12 cellular contexts compared by ENCODE assay signal in the genomic region with DNA sequence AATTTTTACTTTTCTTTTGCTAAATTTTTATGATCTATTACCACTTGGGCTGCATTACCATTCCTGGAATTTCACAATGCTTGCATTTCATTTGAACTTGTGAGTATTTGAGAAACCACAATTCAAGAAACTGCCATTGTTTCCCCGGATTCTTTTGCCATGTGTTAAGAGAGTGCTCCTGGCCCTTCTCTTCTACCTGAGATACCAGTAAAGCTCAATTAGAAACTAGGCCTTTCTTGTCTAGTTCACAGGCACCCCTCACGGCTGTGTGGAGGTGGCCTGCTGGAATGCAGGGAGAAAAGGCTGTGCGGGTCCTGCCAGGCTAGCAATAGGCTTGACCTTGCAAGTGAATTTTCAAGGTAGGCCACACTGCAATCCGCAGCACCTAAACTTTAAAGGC. TPM values are rescaled to one million over a fixed set of nuclear protein-coding genes. Genes with fewer than 3 reads are reported as not detected.
DNase-seq lines count a peak whose midpoint lies in the region; ATAC-seq, FAIRE-seq and TF ChIP-seq lines count a peak whose summit lies in the region.
"Had no signal": no experiment of that assay in that cellular context is flagged by ENCODE, and none has a peak within 500 bp of the region (broad histone marks: within the 10 kb centered on the region; RNA-seq: fewer than 3 reads in every experiment).

No MANE protein-coding gene starts in this region.

- peak overlapping the region in 1 of 2 donors; percentile 36 for H3K4me3 ChIP-seq in ascending aorta
- H3K4me3 ChIP-seq in heart right ventricle: no peak overlapping the region
- H3K4me3 ChIP-seq in small intestine (ENCODE audit: low read depth in 1 of 2, low read length in 2 of 2): no peak overlapping the region
- H3K4me3 ChIP-seq: mucosa of descending colon had no signal

- no peaks in the 10 kb centered on the region for H3K27me3 ChIP-seq in ascending aorta
- no peaks in the 10 kb centered on the region for H3K27me3 ChIP-seq in heart right ventricle
- H3K27me3 ChIP-seq in small intestine (ENCODE audit: control insufficient read depth in 2 of 2, insufficient read depth in 2 of 2, low read length in 2 of 2): no peaks in the 10 kb centered on the region

- no peaks in the 10 kb centered on the region for H3K9me3 Mint-ChIP-seq in naive thymus-derived CD8-positive, alpha-beta T cell
- H3K9me3 Mint-ChIP-seq: activated T-helper 1 cell treated with anti-CD3 and anti-CD28 coated beads, Interleukin-12 subunit alpha, Interleukin-12 subunit beta, Interleukin-2, Interleukin-4 antibody, amounts not matched to agents 30 ng/mL and 10 ng/mL and 1 ng/mL, durations not matched to agents 14 hours and 24 hours and 36 hours; stimulated activated naive CD8-positive, alpha-beta T cell treated with anti-CD3 and anti-CD28 coated beads, Interleukin-15, amount 100 ng/mL, for 72 hours had no signal

- WGBS in heart right ventricle, 2 donors: 38 to 41% methylated on average over 4 of the region's 4 CpGs
- 65 to 85% (median 73%) methylated on average over 4 of the region's 4 CpGs for WGBS in small intestine, 3 donors

- H3K4me3 Mint-ChIP-seq in naive thymus-derived CD8-positive, alpha-beta T cell: no peak overlapping the region
- H3K4me3 Mint-ChIP-seq: activated T-helper 1 cell treated with anti-CD3 and anti-CD28 coated beads, Interleukin-12 subunit alpha, Interleukin-12 subunit beta, Interleukin-2, Interleukin-4 antibody, amounts not matched to agents 30 ng/mL and 10 ng/mL and 1 ng/mL, durations not matched to agents 14 hours and 24 hours and 36 hours; stimulated activated naive CD8-positive, alpha-beta T cell treated with anti-CD3 and anti-CD28 coated beads, Interleukin-15, amount 100 ng/mL, for 72 hours had no signal

- H3K27ac ChIP-seq in ascending aorta (peak overlapping the region; percentile 39 to 58), heart right ventricle (peak overlapping the region in 9 of 10 donors; percentile 2 to 73 (median 47)), small intestine (ENCODE audit: low read depth in 1 of 2, low read length in 1 of 2) (peak overlapping the region in 1 of 2 donors; percentile 62)
- H3K27ac ChIP-seq: epithelial cell of prostate had no signal

- ATAC-seq in heart right ventricle: peak in 6 of 8 donors; percentile 22 to 68 (median 36)
- peak; percentile 12 for ATAC-seq in sciatic nerve
- ATAC-seq in naive thymus-derived CD8-positive, alpha-beta T cell: no peak
- ATAC-seq: mucosa of descending colon; stimulated activated naive CD8-positive, alpha-beta T cell treated with anti-CD3 and anti-CD28 coated beads, Interleukin-15, amount 100 ng/mL, for 72 hours had no signal

- H3K27me3 Mint-ChIP-seq in naive thymus-derived CD8-positive, alpha-beta T cell: no peaks in the 10 kb centered on the region
- H3K27me3 Mint-ChIP-seq: stimulated activated naive CD8-positive, alpha-beta T cell treated with anti-CD3 and anti-CD28 coated beads, Interleukin-15, amount 100 ng/mL, for 72 hours had no signal

- DNase-seq in GM04503 (ENCODE audit: low read depth) (peak; percentile 40), ascending aorta (ENCODE audit: low spot score in 2 of 2) (no peak), heart right ventricle (no peak), sciatic nerve (ENCODE audit: low spot score) (no peak), small intestine (no peak), HPDE6-E6E7 (ENCODE audit: extremely low spot score) (no peak), cerebellar nuclear complex (lab: John Stamatoyannopoulos, UW) (no peak)
- DNase-seq in naive thymus-derived CD8-positive, alpha-beta T cell: no peak
- DNase-seq: mucosa of descending colon; stimulated activated naive CD8-positive, alpha-beta T cell treated with anti-CD3 and anti-CD28 coated beads, Interleukin-15, amount 100 ng/mL, for 72 hours had no signal

- peaks cover 0 to 57% (median 2%) of the 10 kb centered on the region in 4 donors for H3K4me1 Mint-ChIP-seq in naive thymus-derived CD8-positive, alpha-beta T cell
- H3K4me1 Mint-ChIP-seq: stimulated activated naive CD8-positive, alpha-beta T cell treated with anti-CD3 and anti-CD28 coated beads, Interleukin-15, amount 100 ng/mL, for 72 hours had no signal

- H3K9me3 ChIP-seq in ascending aorta (no peaks in the 10 kb centered on the region), heart right ventricle (no peaks in the 10 kb centered on the region), small intestine (ENCODE audit: control insufficient read depth, low read depth) (no peaks in the 10 kb centered on the region)
- H3K9me3 ChIP-seq: mucosa of descending colon had no signal

- H3K4me1 ChIP-seq in ascending aorta (peaks cover 6 to 45% of the 10 kb centered on the region in 2 donors), heart right ventricle (peaks cover 0 to 95% (median 86%) of the 10 kb centered on the region in 9 donors), small intestine (ENCODE audit: control insufficient read depth in 2 of 2, insufficient read depth in 1 of 2, low read depth in 1 of 2, low read length in 1 of 2) (peaks cover 0 to 15% of the 10 kb centered on the region in 2 donors)

- POLR2A ChIA-PET in naive thymus-derived CD8-positive, alpha-beta T cell (lab: Charles Lee): no interaction called here

- no peaks in the 10 kb centered on the region for H3K36me3 Mint-ChIP-seq in naive thymus-derived CD8-positive, alpha-beta T cell

- no peak for FAIRE-seq in small intestine (lab: Jason Lieb, UNC)

- H3K27ac Mint-ChIP-seq in naive thymus-derived CD8-positive, alpha-beta T cell: peak overlapping the region in 1 of 10 donors; percentile 89
- H3K27ac Mint-ChIP-seq: activated T-helper 1 cell treated with anti-CD3 and anti-CD28 coated beads, Interleukin-12 subunit alpha, Interleukin-12 subunit beta, Interleukin-2, Interleukin-4 antibody, amounts not matched to agents 30 ng/mL and 10 ng/mL and 1 ng/mL, durations not matched to agents 14 hours and 24 hours and 36 hours had no signal

- no peaks in the 10 kb centered on the region for H3K36me3 ChIP-seq in ascending aorta
- H3K36me3 ChIP-seq in heart right ventricle: peaks cover 0 to 75% (median 0%) of the 10 kb centered on the region in 9 donors
- no peaks in the 10 kb centered on the region for H3K36me3 ChIP-seq in small intestine (ENCODE audit: control insufficient read depth in 2 of 2, insufficient read depth in 2 of 2, low read length in 2 of 2)

- no peak for TF ChIP-seq CTCF in ascending aorta (IDR thresholded peaks at IDR 0.05)
- no peak for TF ChIP-seq CTCF in heart right ventricle (IDR thresholded peaks at IDR 0.05)

- intact Hi-C loops in ascending aorta (cut with DNase I): no loop called here
- intact Hi-C loops in heart right ventricle (cut with DNase I): no loop called here
- intact Hi-C loops in sciatic nerve (cut with DNase I): no loop called here

RNA-seq across cellular contexts. Expression of a gene that starts 40.8 kb away (rescaled TPM):
- total RNA-seq in ascending aorta (74.6 TPM), heart right ventricle (10 to 100 TPM; 68.7 to 99.5 (median 88.2) TPM), sciatic nerve (440 TPM)
- polyA plus RNA-seq in heart right ventricle (10 to 100 TPM; 17.2 to 26.0 TPM), small intestine (10 to 100 TPM in 2 of 3 donors, 1 to 10 TPM in 1; 2.0 to 18.5 (median 12.2) TPM)
- total RNA-seq in naive thymus-derived CD8-positive, alpha-beta T cell: 1 to 10 TPM; 8.2 to 9.4 TPM
- 10 to 100 TPM in 1 of 3 donors, under 1 TPM in 2; 0.08 to 18.8 (median 0.58) TPM for polyA plus RNA-seq in naive thymus-derived CD8-positive, alpha-beta T cell

Comparison
In these comparisons a context has a peak if more than half of its experiments do, and no peak if none do; other contexts are left out.
1. ATAC-seq: peak in heart right ventricle (6 of 8) and sciatic nerve (single experiment); none in naive thymus-derived CD8-positive, alpha-beta T cell (0 of 2).